ENCODE assay signal across 21 cellular contexts in the genomic region with DNA sequence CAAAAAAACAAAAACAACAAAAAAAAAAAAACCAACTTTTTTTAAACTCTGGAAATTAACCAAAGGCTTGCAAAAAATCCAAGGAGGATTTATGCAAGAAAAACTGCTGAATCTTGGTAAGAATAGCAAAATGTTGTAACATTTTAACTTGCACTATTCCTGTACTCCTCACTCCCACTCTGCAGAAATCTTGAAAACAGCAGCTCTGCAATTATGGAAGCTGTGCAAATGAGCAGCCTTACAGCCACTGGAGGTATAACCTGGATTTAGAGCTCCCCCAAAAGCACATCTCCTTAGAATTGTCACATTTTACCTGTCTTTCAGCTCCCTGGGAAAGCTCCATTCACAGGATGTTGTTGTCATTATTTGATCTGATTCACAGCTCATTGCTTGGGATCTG.
"Had no signal": no experiment of that assay in that cellular context is flagged by ENCODE, and none has a peak within 500 bp of the region (broad histone marks: within the 10 kb centered on the region; RNA-seq: fewer than 3 reads in every experiment).

No MANE protein-coding gene starts in this region.

- H3K27me3 ChIP-seq: body of pancreas, thyroid gland, upper lobe of left lung had no signal

- ATAC-seq: body of pancreas; left lobe of liver; stimulated activated naive CD8-positive, alpha-beta T cell treated with anti-CD3 and anti-CD28 coated beads, Interleukin-15, Interleukin-2, amounts not matched to agents 100 U/mL and 50 U/mL, for 24 hours had no signal

- H3K36me3 ChIP-seq: lower lobe of right lung, thyroid gland, upper lobe of left lung had no signal

- H3K27ac ChIP-seq: body of pancreas, coronary artery, lower lobe of right lung, skin epidermis, thyroid gland, upper lobe of left lung had no signal

- H3K4me3 ChIP-seq: body of pancreas, coronary artery, lower lobe of right lung, skin epidermis, thyroid gland, upper lobe of left lung had no signal

- H3K4me1 ChIP-seq: body of pancreas, thyroid gland, upper lobe of left lung had no signal

- H3K9me3 ChIP-seq: thyroid gland had no signal

- DNase-seq: activated CD4-positive, alpha-beta T cell treated with anti-CD3 and anti-CD28 coated beads for 48 hours; activated CD4-positive, alpha-beta T cell treated with anti-CD3 and anti-CD28 coated beads, Interleukin-2, amount 50 U/mL, for 48 hours; activated CD4-positive, CD25-positive, alpha-beta regulatory T cell; activated CD8-positive, alpha-beta memory T cell treated with anti-CD3 and anti-CD28 coated beads for 24 hours; activated effector memory CD4-positive, alpha-beta T cell treated with Interleukin-2 at 50 U/mL for 16 hours; activated naive CD4-positive, alpha-beta T cell treated with Interleukin-2 at 50 U/mL for 16 hours; aorta; hippocampal formation; kidney; lower lobe of right lung; mesenchymal stem cell; posterior cingulate gyrus; stimulated activated CD4-positive, alpha-beta T cell treated with anti-CD3 and anti-CD28 coated beads, Interleukin-12 subunit alpha, Interleukin-12 subunit beta, amount 100 ng/mL, for 4 hours; stimulated activated CD4-positive, alpha-beta T cell treated with anti-CD3 and anti-CD28 coated beads, Interleukin-4, amount 100 ng/mL, for 1 hour; stimulated activated naive CD8-positive, alpha-beta T cell treated with anti-CD3 and anti-CD28 coated beads, Interleukin-15, Interleukin-2, amounts not matched to agents 100 U/mL and 50 U/mL, for 24 hours; thyroid gland; upper lobe of left lung had no signal
